In the genomic region with DNA sequence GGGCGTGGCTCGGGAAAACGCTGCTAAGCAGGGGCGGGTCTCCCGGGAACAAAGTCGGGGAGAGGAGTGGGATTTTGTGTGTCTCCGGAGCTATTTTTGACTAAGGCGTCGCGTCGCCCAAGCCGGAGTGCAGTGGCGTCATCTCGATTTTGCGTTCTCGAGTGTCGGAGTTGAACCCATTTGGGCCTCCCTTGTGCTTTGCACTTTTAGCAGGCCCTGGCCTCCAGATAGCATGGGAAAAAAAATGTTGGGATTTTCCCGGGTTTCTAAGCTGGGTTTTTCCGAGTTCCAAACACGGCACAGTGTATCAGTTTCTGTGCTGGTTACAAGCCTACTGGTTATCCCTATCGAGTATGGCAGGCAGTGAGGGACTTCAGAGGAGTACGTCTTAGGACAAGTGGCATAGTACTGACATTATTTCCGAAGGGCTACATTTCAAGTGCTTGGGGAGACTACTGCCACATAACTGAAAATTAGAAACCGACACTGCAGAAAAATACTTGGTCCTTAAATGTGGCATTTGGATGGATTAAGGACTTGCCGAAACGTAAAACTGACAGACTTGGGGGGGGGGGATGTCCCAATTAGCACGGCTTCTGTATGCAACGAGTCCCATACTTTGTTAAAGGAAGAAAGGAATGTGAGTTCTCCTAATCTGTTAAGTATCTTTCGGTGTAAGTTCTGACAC, we compare ENCODE assay signal across 8 cellular contexts.
DNase-seq lines count a peak whose midpoint lies in the region; ATAC-seq and TF ChIP-seq lines count a peak whose summit lies in the region.

No MANE protein-coding gene starts in this region.

- intact Hi-C loops in right lobe of liver (cut with DNase I) = no loop called here

- TF ChIP-seq POLR2A in GM18505 (IDR thresholded peaks at IDR 0.05; ENCODE audit: borderline replicate concordance, extremely low read depth, insufficient read depth, insufficient read length) (peak; percentile 99), right lobe of liver (IDR thresholded peaks at IDR 0.05) (no peak)

- ATAC-seq in GM18505 (IDR thresholded peaks at IDR 0.05; ENCODE audit: unreplicated experiment) = peak; percentile 11
- peak; percentile 7 for ATAC-seq in HG02840 (IDR thresholded peaks at IDR 0.05; ENCODE audit: low FRiP score, unreplicated experiment)
- ATAC-seq in right lobe of liver = peak; percentile 5 to 23 (median 18)

- no peaks in the 10 kb centered on the region for H3K36me3 ChIP-seq in right lobe of liver

- DNase-seq in NCI-H1694 treated with DMSO at 0.1 percent for 48 hours (lab: John Stamatoyannopoulos, UW) (peak; percentile 83), chondrocyte (ENCODE audit: low spot score) (no peak), right lobe of liver (peak; percentile 65 to 71 (median 67)), AG08395 (ENCODE audit: low spot score) (no peak)
- DNase-seq in stimulated activated CD4-positive, alpha-beta T cell treated with anti-CD3 and anti-CD28 coated beads, Interleukin-4, amount 100 ng/mL, for 24 hours = peak; percentile 71

- no peaks in the 10 kb centered on the region for H3K9me3 Mint-ChIP-seq in chondrocyte (ENCODE audit: low read depth)

- H3K27me3 ChIP-seq in right lobe of liver = no peaks in the 10 kb centered on the region

- peak overlapping the region; percentile 99 for H3K27ac Mint-ChIP-seq in chondrocyte (ENCODE audit: unreplicated experiment)

- no peaks in the 10 kb centered on the region for H3K36me3 Mint-ChIP-seq in chondrocyte (ENCODE audit: low read depth)

- WGBS in right lobe of liver (ENCODE audit: insufficient coverage, low coverage, low lambda C conversion rate, missing lambda C conversion rate) = under 1% methylated on average over 29 of the region's 29 CpGs

- H3K4me3 Mint-ChIP-seq in chondrocyte (ENCODE audit: unreplicated experiment) = peak overlapping the region; percentile 78

- peak overlapping the region; percentile 78 to 84 (median 80) for H3K4me3 ChIP-seq in right lobe of liver

- H3K4me1 ChIP-seq in right lobe of liver = peaks cover 0 to 34% (median 0%) of the 10 kb centered on the region in 4 donors

- H3K9me3 ChIP-seq in right lobe of liver = no peaks in the 10 kb centered on the region

- H3K4me1 Mint-ChIP-seq in chondrocyte (ENCODE audit: low read depth) = peaks cover 40% of the 10 kb centered on the region

- no peaks in the 10 kb centered on the region for H3K27me3 Mint-ChIP-seq in chondrocyte (ENCODE audit: low read depth)

- H3K27ac ChIP-seq in VCaP (peak overlapping the region; percentile 90), right lobe of liver (peak overlapping the region; percentile 36 to 93 (median 89))

- TF ChIP-seq CTCF in VCaP (conservative IDR thresholded peaks at IDR 0.05) (no peak), chondrocyte (IDR thresholded peaks at IDR 0.05) (no peak), right lobe of liver (IDR thresholded peaks at IDR 0.05) (no peak)

Comparison
In these comparisons a context has a peak if more than half of its experiments do, and no peak if none do; other contexts are left out.
1. DNase-seq: peak in NCI-H1694 treated with DMSO at 0.1 percent for 48 hours (single experiment), right lobe of liver (3 of 3) and stimulated activated CD4-positive, alpha-beta T cell treated with anti-CD3 and anti-CD28 coated beads, Interleukin-4, amount 100 ng/mL, for 24 hours (single experiment); none in chondrocyte (single experiment) and AG08395 (single experiment).
2. Peak in every context shown above with its lines, with median percentiles within 50 percentile points of each other: ATAC-seq.